Comparison of ENCODE assay signal across 7 cellular contexts in genomic region chr6:53547166-53547814, GRCh38. TPM values are rescaled to one million over a fixed set of nuclear protein-coding genes. Genes with fewer than 3 reads are reported as not detected.
A peak's percentile ranks its signal among the peaks of the same experiment; 100 is the strongest.
DNase-seq lines count a peak whose midpoint lies in the region; ATAC-seq and TF ChIP-seq lines count a peak whose summit lies in the region.

No MANE protein-coding gene starts in this region.

- no peaks in the 10 kb centered on the region for H3K36me3 Mint-ChIP-seq in nephron (ENCODE audit: low read depth)

- DNase-seq in NCI-H526 (lab: John Stamatoyannopoulos, UW) = peak; percentile 10 to 58
- DNase-seq in HPDE6-E6E7 (ENCODE audit: extremely low spot score) = no peak
- no peak for DNase-seq in SW 1271 (lab: John Stamatoyannopoulos, UW)

- WGBS in ectodermal cell, 2 experiments = 16 to 18% methylated on average over 12 of the region's 12 CpGs

- H3K4me3 Mint-ChIP-seq in nephron = peak overlapping the region; percentile 87 to 92 (median 90)

- peaks cover 8% of the 10 kb centered on the region for H3K27me3 Mint-ChIP-seq in nephron (ENCODE audit: low read depth)

- no peak overlapping the region for H3K27ac ChIP-seq in ectodermal cell (ENCODE audit: insufficient read depth, low read depth, low read length, poor library complexity, severe bottlenecking)

- H3K9me3 Mint-ChIP-seq in nephron = no peaks in the 10 kb centered on the region

- no peak for TF ChIP-seq CTCF in nephron (IDR thresholded peaks at IDR 0.05; ENCODE audit: unreplicated experiment in 3 of 3)

- no peaks in the 10 kb centered on the region for H3K36me3 ChIP-seq in ectodermal cell (ENCODE audit: control insufficient read depth, insufficient read depth, low read length)

- H3K9me3 ChIP-seq in ectodermal cell (ENCODE audit: control insufficient read depth, low read length) = no peaks in the 10 kb centered on the region

- H3K4me1 ChIP-seq in ectodermal cell (ENCODE audit: control insufficient read depth, insufficient read depth, low read length) = peaks cover 13% of the 10 kb centered on the region

- peak; percentile 11 for ATAC-seq in GM18867 (IDR thresholded peaks at IDR 0.05; ENCODE audit: unreplicated experiment)
- peak; percentile 4 for ATAC-seq in HG02588 (IDR thresholded peaks at IDR 0.05; ENCODE audit: unreplicated experiment)

- peak overlapping the region; percentile 43 for H3K4me3 ChIP-seq in ectodermal cell (ENCODE audit: insufficient read depth, low read depth, low read length)

- peaks cover 24% of the 10 kb centered on the region for H3K27me3 ChIP-seq in ectodermal cell (ENCODE audit: control insufficient read depth, insufficient read depth, low read length, poor library complexity, severe bottlenecking)

- peak overlapping the region; percentile 72 to 98 (median 86) for H3K27ac Mint-ChIP-seq in nephron

- peaks cover 19% of the 10 kb centered on the region for H3K4me1 Mint-ChIP-seq in nephron

RNA-seq across cellular contexts. Expression of gene GCLC, which starts 2.4 kb away (rescaled TPM):
- 31.6 TPM for polyA plus RNA-seq in ectodermal cell (2013, experiment 1 of 4)
- polyA plus RNA-seq in ectodermal cell (2013, experiment 2 of 4) = 28.6 TPM
- polyA plus RNA-seq in ectodermal cell (2013, experiment 3 of 4) = 22.5 TPM
- 23.1 TPM for polyA plus RNA-seq in ectodermal cell (2013, experiment 4 of 4)

Comparison
In these comparisons a context has a peak if more than half of its experiments do, and no peak if none do; other contexts are left out.
1. DNase-seq: peak in NCI-H526 (2 of 2); none in HPDE6-E6E7 (single experiment) and SW 1271 (0 of 2).